28 cellular contexts compared by ENCODE assay signal in genomic region chr22:28647216-28647615, GRCh38.
"Had no signal": no experiment of that assay in that cellular context is flagged by ENCODE, and none has a peak within 500 bp of the region (broad histone marks: within the 10 kb centered on the region; RNA-seq: fewer than 3 reads in every experiment).

No MANE protein-coding gene starts in this region.

- FAIRE-seq: small intestine had no signal

- H3K4me1 ChIP-seq: neural progenitor cell, parathyroid adenoma, psoas muscle, right lobe of liver, sigmoid colon, spleen, suprapubic skin, testis, tibial artery, transverse colon, upper lobe of right lung, uterus had no signal

- H3K4me2 ChIP-seq: neural progenitor cell had no signal

- H3K9me3 ChIP-seq: ovary, psoas muscle, right lobe of liver, sigmoid colon, suprapubic skin, testis, tibial artery, transverse colon, upper lobe of right lung, uterus had no signal

- H3K4me3 ChIP-seq: neural progenitor cell, ovary, psoas muscle, right lobe of liver, sigmoid colon, spleen, suprapubic skin, testis, tibial artery, transverse colon, upper lobe of right lung, uterus had no signal

- DNase-seq: natural killer cell; occipital lobe; ovary; posterior cingulate gyrus; psoas muscle; right cardiac atrium; right lobe of liver; sigmoid colon; small intestine; spleen; stimulated activated CD4-positive, alpha-beta T cell treated with anti-CD3 and anti-CD28 coated beads, Interleukin-12 subunit alpha, Interleukin-12 subunit beta, amount 100 ng/mL, for 4 hours; stimulated activated CD4-positive, alpha-beta T cell treated with anti-CD3 and anti-CD28 coated beads, Interleukin-1b, Interleukin-23, amount 100 ng/mL, for 48 hours; stimulated activated CD4-positive, alpha-beta T cell treated with anti-CD3 and anti-CD28 coated beads, Interleukin-4, amount 100 ng/mL, for 1 hour; stimulated activated CD4-positive, alpha-beta T cell treated with anti-CD3 and anti-CD28 coated beads, Interleukin-4, amount 100 ng/mL, for 4 hours; stimulated activated CD8-positive, alpha-beta memory T cell treated with anti-CD3 and anti-CD28 coated beads, Interleukin-4, amount 100 ng/mL, for 48 hours; stimulated activated naive CD4-positive, alpha-beta T cell; stimulated activated naive CD8-positive, alpha-beta T cell treated with anti-CD3 and anti-CD28 coated beads, Interleukin-15, amount 100 ng/mL, for 72 hours; stimulated activated naive CD8-positive, alpha-beta T cell treated with anti-CD3 and anti-CD28 coated beads, Interleukin-15, Interleukin-2, amounts not matched to agents 100 U/mL and 50 U/mL, for 24 hours; substantia nigra; testis; tibial artery; transverse colon; upper lobe of right lung; uterus had no signal

- H3K79me2 ChIP-seq: parathyroid adenoma had no signal

- H3K36me3 ChIP-seq: neural progenitor cell, ovary, right lobe of liver, sigmoid colon, spleen, suprapubic skin, tibial artery, transverse colon, upper lobe of right lung, uterus had no signal

- ATAC-seq: natural killer cell; psoas muscle; right cardiac atrium; right lobe of liver; stimulated activated memory B cell treated with anti-CD40 and anti-IgM and Interleukin-4, amounts not matched to agents 10 μg/mL and 1 μg/mL and 100 μg/mL, for 72 hours; stimulated activated naive CD8-positive, alpha-beta T cell treated with anti-CD3 and anti-CD28 coated beads, Interleukin-15, amount 100 ng/mL, for 72 hours; stimulated activated naive CD8-positive, alpha-beta T cell treated with anti-CD3 and anti-CD28 coated beads, Interleukin-15, Interleukin-2, amounts not matched to agents 100 U/mL and 50 U/mL, for 24 hours; upper lobe of right lung had no signal

- H3K27me3 ChIP-seq: neural progenitor cell, ovary, right lobe of liver, sigmoid colon, suprapubic skin, testis, tibial artery, transverse colon, upper lobe of right lung, uterus had no signal

- H3K9ac ChIP-seq: neural progenitor cell, parathyroid adenoma had no signal

- H3K27ac ChIP-seq: neural progenitor cell, ovary, parathyroid adenoma, psoas muscle, right lobe of liver, sigmoid colon, spleen, suprapubic skin, testis, tibial artery, transverse colon, upper lobe of right lung, uterus had no signal

- H2AFZ ChIP-seq: neural progenitor cell, parathyroid adenoma had no signal
